8 cellular contexts compared by ENCODE assay signal in genomic region chr19:35882074-35882832, GRCh38. TPM values are rescaled to one million over a fixed set of nuclear protein-coding genes. Genes with fewer than 3 reads are reported as not detected.
A peak's percentile ranks its signal among the peaks of the same experiment; 100 is the strongest.
DNase-seq lines count a peak whose midpoint lies in the region; ATAC-seq and TF ChIP-seq lines count a peak whose summit lies in the region.

No MANE protein-coding gene starts in this region.

- no peak overlapping the region for H3K4me3 Mint-ChIP-seq in nephron progenitor cell

- no peak overlapping the region for H3K27ac ChIP-seq in A673 (ENCODE audit: low read depth, low read length, poor library complexity, severe bottlenecking)

- H3K36me3 Mint-ChIP-seq in nephron progenitor cell (ENCODE audit: low read depth) = peaks cover 16% of the 10 kb centered on the region

- intact Hi-C loops in A673 (cut with micrococcal nuclease; ENCODE audit: unreplicated experiment) = loop anchor here (1.0 kb wide), 1 partner anchor 49 kb away; no protein-coding TSS in a partner anchor

- BruUV-seq in A673 (replicated peaks; lab: Mats Ljungman, UMichigan) = no TSS peak

- H3K4me1 Mint-ChIP-seq in nephron progenitor cell = peaks cover 9% of the 10 kb centered on the region

- H3K27me3 Mint-ChIP-seq in nephron progenitor cell (ENCODE audit: low read depth, poor library complexity) = peaks cover 44% of the 10 kb centered on the region

- in situ Hi-C loops in G401 (cut with HindIII; ENCODE audit: low sequenced_read_pairs) = no loop called here

- no peak overlapping the region for H3K4me3 ChIP-seq in A673 (ENCODE audit: low read depth, low read length, poor library complexity, severe bottlenecking)

- H3K4me1 ChIP-seq in A673 (ENCODE audit: insufficient read depth, low read length, poor library complexity, severe bottlenecking) = no peaks in the 10 kb centered on the region

- no peak overlapping the region for H3K27ac Mint-ChIP-seq in nephron progenitor cell

- no peaks in the 10 kb centered on the region for H3K9me3 Mint-ChIP-seq in nephron progenitor cell

- H3K27me3 ChIP-seq in A673 (replicated peaks; ENCODE audit: insufficient read depth, low read depth, low read length, poor library complexity) = no peaks in the 10 kb centered on the region

- peak; percentile 82 for DNase-seq in A673 (ENCODE audit: low spot score)
- peak; percentile 97 for DNase-seq in G401 (ENCODE audit: low spot score)
- DNase-seq in NCI-H1092 treated with DMSO at 0.1 percent for 48 hours (lab: John Stamatoyannopoulos, UW) = peak; percentile 79
- peak; percentile 21 for DNase-seq in SKM-1 (lab: John Stamatoyannopoulos, UW; ENCODE audit: unreplicated experiment)
- peak; percentile 54 to 63 for DNase-seq in erythroblast (lab: John Stamatoyannopoulos, UW)
- no peak for DNase-seq in nephron progenitor cell
- DNase-seq in ecto neural progenitor cell (ENCODE audit: low spot score) = no peak

- H3K9me3 ChIP-seq in A673 (ENCODE audit: low read depth, low read length, poor library complexity, severe bottlenecking) = no peaks in the 10 kb centered on the region

- no peak for ATAC-seq in HG03135 (IDR thresholded peaks at IDR 0.05; ENCODE audit: unreplicated experiment)

- no peaks in the 10 kb centered on the region for H3K36me3 ChIP-seq in A673 (ENCODE audit: insufficient read depth, low read length, poor library complexity, severe bottlenecking)

- POLR2A ChIA-PET in A673 (lab: Charles Lee; ENCODE audit: low non-redundant PET) = no interaction called here

- TF ChIP-seq CTCF in A673 (conservative IDR thresholded peaks at IDR 0.05; ENCODE audit: low read depth, low read length) (peak; percentile 57), nephron progenitor cell (IDR thresholded peaks at IDR 0.05) (peak; percentile 38)

- TF ChIP-seq POLR2A in erythroblast (IDR thresholded peaks at IDR 0.05; ENCODE audit: low read length) = no peak

- CTCF ChIA-PET in A673 (lab: Charles Lee) = interaction anchor here (0.6 to 0.7 kb wide), 2 partner anchors 55 to 287 kb away, joined by 4 read pairs; no protein-coding TSS in a partner anchor

RNA-seq across cellular contexts. Expression of gene APLP1, which starts 13.9 kb away (rescaled TPM):
- 13.9 and 14.9 TPM in 2 replicates for total RNA-seq in A673 (2021)
- 121 and 133 TPM in 2 replicates for total RNA-seq in G401 (2014; rRNA removed; shearing (Covaris generic))

RNA-seq across cellular contexts. Expression of gene NFKBID, which starts 18.1 kb away (rescaled TPM):
- total RNA-seq in A673 (2021) = 14.9 and 18.0 TPM in 2 replicates
- total RNA-seq in G401 (2014; rRNA removed; shearing (Covaris generic)) = 4.1 and 8.4 TPM in 2 replicates

RNA-seq across cellular contexts. Expression of gene HCST, which starts 20.1 kb away (rescaled TPM):
- 4.2 and 4.5 TPM in 2 replicates for total RNA-seq in A673 (2021)
- total RNA-seq in G401 (2014; rRNA removed; shearing (Covaris generic)) = not detected in 2 replicates

RNA-seq across cellular contexts. Expression of gene KIRREL2, which starts 25.5 kb away (rescaled TPM):
- 0.15 and 0.17 TPM in 2 replicates for total RNA-seq in A673 (2021)
- total RNA-seq in G401 (2014; rRNA removed; shearing (Covaris generic)) = 3.0 and 5.2 TPM in 2 replicates

RNA-seq across cellular contexts. Expression of gene TYROBP, which starts 25.8 kb away (rescaled TPM):
- not detected in 2 replicates for total RNA-seq in A673 (2021)
- total RNA-seq in G401 (2014; rRNA removed; shearing (Covaris generic)) = 7.3 TPM in 1 of 2 replicates, not detected in the other

Comparison
In these comparisons a context has a peak if more than half of its experiments do, and no peak if none do; other contexts are left out.
1. DNase-seq: peak in A673 (single experiment), G401 (single experiment), NCI-H1092 treated with DMSO at 0.1 percent for 48 hours (single experiment), SKM-1 (single experiment) and erythroblast (2 of 2); none in nephron progenitor cell (single experiment) and ecto neural progenitor cell (single experiment).